ENCODE assay signal across 8 cellular contexts in genomic region chr7:87934699-87935372, GRCh38. TPM values are rescaled to one million over a fixed set of nuclear protein-coding genes. Genes with fewer than 3 reads are reported as not detected.
DNase-seq lines count a peak whose midpoint lies in the region; ATAC-seq and TF ChIP-seq lines count a peak whose summit lies in the region.

No MANE protein-coding gene starts in this region.

- H3K4me1 ChIP-seq in ACC112 (ENCODE audit: control insufficient read depth, insufficient read depth, low read length, unreplicated experiment) (peaks cover 3% of the 10 kb centered on the region), Karpas-422 (ENCODE audit: low read length) (peaks cover 14% of the 10 kb centered on the region)

- intact Hi-C loops in activated CD4-positive, alpha-beta memory T cell treated with anti-CD3 and anti-CD28 coated beads for 36 hours (cut with micrococcal nuclease): loop anchor here (1.0 to 5.0 kb wide), 4 partner anchors 59 to 718 kb away; partner anchors contain the start of genes CROT, DBF4, SLC25A40 and SRI
- intact Hi-C loops in natural killer cell (cut with micrococcal nuclease): loop anchor here (2.0 kb wide), 2 partner anchors 58 to 306 kb away; partner anchors contain the start of genes DBF4, RUNDC3B and SLC25A40

- no peaks in the 10 kb centered on the region for H3K9me3 ChIP-seq in Karpas-422 (ENCODE audit: low read length)

- peak overlapping the region; percentile 80 for H3K4me3 ChIP-seq in ACC112 (ENCODE audit: low read depth, low read length)
- peak overlapping the region; percentile 66 for H3K4me3 ChIP-seq in Karpas-422 (ENCODE audit: low read length)

- peaks cover 5% of the 10 kb centered on the region for H3K27me3 Mint-ChIP-seq in activated CD4-positive, alpha-beta memory T cell treated with anti-CD3 and anti-CD28 coated beads for 36 hours
- H3K27me3 Mint-ChIP-seq in natural killer cell (ENCODE audit: low read depth in 2 of 2): peaks cover 4 to 9% of the 10 kb centered on the region in 2 donors

- peak overlapping the region; percentile 81 for H3K4me3 Mint-ChIP-seq in activated CD4-positive, alpha-beta memory T cell treated with anti-CD3 and anti-CD28 coated beads for 36 hours
- peak overlapping the region; percentile 93 for H3K4me3 Mint-ChIP-seq in natural killer cell

- peaks cover 9% of the 10 kb centered on the region for H3K4me1 Mint-ChIP-seq in activated CD4-positive, alpha-beta memory T cell treated with anti-CD3 and anti-CD28 coated beads for 36 hours (ENCODE audit: low read depth)
- H3K4me1 Mint-ChIP-seq in natural killer cell: peaks cover 14 to 22% of the 10 kb centered on the region in 2 donors

- H3K27ac ChIP-seq in ACC112 (ENCODE audit: low read depth, low read length) (no peak overlapping the region), Karpas-422 (ENCODE audit: low read length) (no peak overlapping the region)

- POLR2A ChIA-PET in activated CD4-positive, alpha-beta memory T cell treated with anti-CD3 and anti-CD28 coated beads for 36 hours (lab: Charles Lee): interaction anchor here (0.7 to 1.3 kb wide), 2 partner anchors 58 to 1128 kb away, joined by 3 to 4 read pairs; partner anchors contain the start of genes DBF4 and SLC25A40

- H3K79me2 ChIP-seq in ACC112 (ENCODE audit: control insufficient read depth, insufficient read depth, low read length, unreplicated experiment) (no peaks in the 10 kb centered on the region), Karpas-422 (ENCODE audit: low read length) (no peaks in the 10 kb centered on the region)

- no peaks in the 10 kb centered on the region for H4K20me1 ChIP-seq in Karpas-422 (ENCODE audit: insufficient read depth, low read depth, low read length)

- peak overlapping the region; percentile 72 for H3K4me2 ChIP-seq in Karpas-422 (ENCODE audit: low read depth, low read length, poor library complexity, severe bottlenecking)

- H3K9me2 ChIP-seq in Karpas-422 (replicated peaks; ENCODE audit: insufficient read depth, low read length): no peaks in the 10 kb centered on the region

- H3K36me3 ChIP-seq in ACC112 (ENCODE audit: insufficient read depth, low read length) (no peaks in the 10 kb centered on the region), Karpas-422 (ENCODE audit: insufficient read depth, low read length) (no peaks in the 10 kb centered on the region)

- no peaks in the 10 kb centered on the region for H3K9me3 Mint-ChIP-seq in activated CD4-positive, alpha-beta memory T cell treated with anti-CD3 and anti-CD28 coated beads for 36 hours
- no peaks in the 10 kb centered on the region for H3K9me3 Mint-ChIP-seq in natural killer cell

- TF ChIP-seq CTCF in GM12873 (IDR thresholded peaks at IDR 0.05; ENCODE audit: insufficient read depth, low read depth, low read length, missing control alignments) (peak; percentile 4), natural killer cell (IDR thresholded peaks at IDR 0.05) (no peak)

- peak overlapping the region; percentile 59 for H3K9ac ChIP-seq in Karpas-422 (ENCODE audit: low read length)

- H3K27ac Mint-ChIP-seq in activated CD4-positive, alpha-beta memory T cell treated with anti-CD3 and anti-CD28 coated beads for 36 hours: no peak overlapping the region
- H3K27ac Mint-ChIP-seq in natural killer cell: peak overlapping the region; percentile 9 to 76

- no peaks in the 10 kb centered on the region for H3K36me3 Mint-ChIP-seq in activated CD4-positive, alpha-beta memory T cell treated with anti-CD3 and anti-CD28 coated beads for 36 hours
- H3K36me3 Mint-ChIP-seq in natural killer cell: no peaks in the 10 kb centered on the region

- CTCF ChIA-PET in activated CD4-positive, alpha-beta memory T cell treated with anti-CD3 and anti-CD28 coated beads for 36 hours (lab: Charles Lee): interaction anchor here (0.5 to 1.2 kb wide), 2 partner anchors 177 to 1787 kb away, joined by 3 read pairs; no protein-coding TSS in a partner anchor

- ATAC-seq in natural killer cell (no peak), GM18505 (IDR thresholded peaks at IDR 0.05; ENCODE audit: unreplicated experiment) (no peak)

- H2AFZ ChIP-seq in ACC112 (ENCODE audit: low read length, unreplicated experiment) (peak overlapping the region; percentile 90), Karpas-422 (ENCODE audit: low read length) (peak overlapping the region; percentile 94; the same call in 1 of the 2 replicates)

- H3K27me3 ChIP-seq in ACC112 (ENCODE audit: insufficient read depth, low read length) (peaks cover 9% of the 10 kb centered on the region; the same call in 1 of the 2 replicates), Karpas-422 (ENCODE audit: low read length) (no peaks in the 10 kb centered on the region)

- TF ChIP-seq POLR2A in GM18505 (IDR thresholded peaks at IDR 0.05; ENCODE audit: borderline replicate concordance, extremely low read depth, insufficient read depth, insufficient read length): no peak

- DNase-seq in Karpas-422: peak; percentile 47
- DNase-seq in activated CD4-positive, alpha-beta memory T cell treated with anti-CD3 and anti-CD28 coated beads for 36 hours: peak; percentile 27
- peak; percentile 5 for DNase-seq in fibroblast of gingiva (ENCODE audit: low read depth)
- DNase-seq in natural killer cell: no peak
- no peak for DNase-seq in GF-D8 (lab: John Stamatoyannopoulos, UW)

RNA-seq across cellular contexts. Expression of gene ADAM22, which starts 0.8 kb away (rescaled TPM):
- total RNA-seq in Karpas-422 (2014; rRNA removed; shearing (Covaris generic); ENCODE audit: low replicate concordance): 2.2 and 6.1 TPM in 2 replicates
- 1 to 10 TPM; 1.8 to 2.2 TPM for total RNA-seq in activated CD4-positive, alpha-beta memory T cell treated with anti-CD3 and anti-CD28 coated beads for 36 hours
- 1 to 10 TPM; 3.0 to 5.4 (median 3.7) TPM for total RNA-seq in natural killer cell

RNA-seq across cellular contexts. Expression of gene DBF4, which starts 58.5 kb away (rescaled TPM):
- 61.3 and 70.7 TPM in 2 replicates for total RNA-seq in Karpas-422 (2014; rRNA removed; shearing (Covaris generic); ENCODE audit: low replicate concordance)
- 10 to 100 TPM; 75.8 to 78.4 TPM for total RNA-seq in activated CD4-positive, alpha-beta memory T cell treated with anti-CD3 and anti-CD28 coated beads for 36 hours
- total RNA-seq in natural killer cell: 10 to 100 TPM; 51.7 to 61.2 (median 54.0) TPM

RNA-seq across cellular contexts. Expression of gene SLC25A40, which starts 58.7 kb away (rescaled TPM):
- total RNA-seq in Karpas-422 (2014; rRNA removed; shearing (Covaris generic); ENCODE audit: low replicate concordance): 7.8 and 54.0 TPM in 2 replicates
- 10 to 100 TPM; 47.9 to 54.9 TPM for total RNA-seq in activated CD4-positive, alpha-beta memory T cell treated with anti-CD3 and anti-CD28 coated beads for 36 hours
- total RNA-seq in natural killer cell: 10 to 100 TPM; 17.4 to 26.0 (median 22.6) TPM

Comparison
In these comparisons a context has a peak if more than half of its experiments do, and no peak if none do; other contexts are left out.
1. DNase-seq: peak in Karpas-422 (single experiment), activated CD4-positive, alpha-beta memory T cell treated with anti-CD3 and anti-CD28 coated beads for 36 hours (single experiment) and fibroblast of gingiva (single experiment); none in natural killer cell (single experiment) and GF-D8 (single experiment).